In genomic region chr5:154860765-154861164, GRCh38 we compare ENCODE assay signal across 9 cellular contexts. TPM values are rescaled to one million over a fixed set of nuclear protein-coding genes. Genes with fewer than 3 reads are reported as not detected.
DNase-seq lines count a peak whose midpoint lies in the region; ATAC-seq, FAIRE-seq and TF ChIP-seq lines count a peak whose summit lies in the region.
"Had no signal": no experiment of that assay in that cellular context is flagged by ENCODE, and none has a peak within 500 bp of the region (broad histone marks: within the 10 kb centered on the region; RNA-seq: fewer than 3 reads in every experiment).

No MANE protein-coding gene starts in this region.

- dilution Hi-C loops in endothelial cell of umbilical vein (cut with MboI; ENCODE audit: extremely low pct_ligation_motif_present, low sequenced_read_pairs): no loop called here

- TF ChIP-seq CTCF in Peyer's patch (IDR thresholded peaks at IDR 0.05): no peak
- no peak for TF ChIP-seq CTCF in endothelial cell of umbilical vein (IDR thresholded peaks at IDR 0.05; ENCODE audit: extremely low read depth in 1 of 2, insufficient read depth in 1 of 2, low read depth in 1 of 2, low read length in 2 of 2)
- no peak for TF ChIP-seq CTCF in lower leg skin (IDR thresholded peaks at IDR 0.05)

- peaks cover 3% of the 10 kb centered on the region for H4K20me1 ChIP-seq in endothelial cell of umbilical vein (replicated peaks; ENCODE audit: control insufficient read depth, extremely low read depth, insufficient read depth, low read length)

- H3K9ac ChIP-seq in endothelial cell of umbilical vein (replicated peaks; ENCODE audit: extremely low read depth, insufficient read depth, low read length) (no peak overlapping the region), skeletal muscle satellite cell (ENCODE audit: low read depth, low read length) (peak overlapping the region; percentile 91)

- no TSS peak for BruUV-seq in endothelial cell of umbilical vein (replicated peaks; lab: Mats Ljungman, UMichigan)

- H3K79me2 ChIP-seq in endothelial cell of umbilical vein (ENCODE audit: control insufficient read depth, insufficient read depth, low read length): peaks cover 65% of the 10 kb centered on the region

- no peaks in the 10 kb centered on the region for H3K9me1 ChIP-seq in endothelial cell of umbilical vein (replicated peaks; ENCODE audit: control insufficient read depth, extremely low read depth, insufficient read depth, low read length)

- H3K4me1 ChIP-seq in Peyer's patch (peaks cover 0 to 35% (median 17%) of the 10 kb centered on the region in 4 donors), endothelial cell of umbilical vein (ENCODE audit: control insufficient read depth, extremely low read depth, insufficient read depth, low read length) (peaks cover 27% of the 10 kb centered on the region), skeletal muscle satellite cell (ENCODE audit: control insufficient read depth, insufficient read depth, low read length) (peaks cover 30% of the 10 kb centered on the region)

- ATAC-seq in HG02870 (IDR thresholded peaks at IDR 0.05; ENCODE audit: unreplicated experiment): no peak

- intact Hi-C loops in endothelial cell of umbilical vein (cut with micrococcal nuclease): no loop called here
- intact Hi-C loops in lower leg skin (cut with DNase I; ENCODE audit: low total_unique reads): no loop called here

- H3K9me3 ChIP-seq in Peyer's patch (no peaks in the 10 kb centered on the region), endothelial cell of umbilical vein (replicated peaks; ENCODE audit: control insufficient read depth, insufficient read depth, low read length) (no peaks in the 10 kb centered on the region), skeletal muscle satellite cell (replicated peaks; ENCODE audit: low read length) (no peaks in the 10 kb centered on the region)

- peak overlapping the region; percentile 90 for H3K4me2 ChIP-seq in endothelial cell of umbilical vein (ENCODE audit: insufficient read depth, low read length)
- peak overlapping the region; percentile 88 for H3K4me2 ChIP-seq in skeletal muscle satellite cell (ENCODE audit: low read length)

- FAIRE-seq in GM12891 (lab: Jason Lieb, UNC): no peak
- no peak for FAIRE-seq in endothelial cell of umbilical vein (lab: Jason Lieb, UNC)

- H3K27ac ChIP-seq in Peyer's patch (peak overlapping the region in 3 of 4 donors; percentile 97 to 98 (median 97)), endothelial cell of umbilical vein (ENCODE audit: insufficient read depth, low read depth, low read length) (no peak overlapping the region)

- POLR2A ChIA-PET in endothelial cell of umbilical vein (lab: Charles Lee): no interaction called here

- H3K36me3 ChIP-seq in Peyer's patch: peaks cover 0 to 27% (median 0%) of the 10 kb centered on the region in 3 donors
- H3K36me3 ChIP-seq in endothelial cell of umbilical vein (ENCODE audit: control insufficient read depth in 2 of 2, extremely low read depth in 1 of 2, insufficient read depth in 2 of 2, low read length in 2 of 2): peaks cover 9% of the 10 kb centered on the region in 2 experiments
- H3K36me3 ChIP-seq in skeletal muscle satellite cell (ENCODE audit: insufficient read depth, low read length): peaks cover 22% of the 10 kb centered on the region

- DNase-seq in GM12891 (ENCODE audit: insufficient read length, low spot score) (no peak), Peyer's patch (no peak), endothelial cell of umbilical vein (ENCODE audit: low read depth, low spot score) (no peak), ecto neural progenitor cell (ENCODE audit: low spot score) (no peak), D341Med (ENCODE audit: low spot score) (no peak), lower leg skin (ENCODE audit: low spot score in 2 of 2) (no peak)
- DNase-seq: NCI-H1048 had no signal

- H3K4me3 ChIP-seq in Peyer's patch (peak overlapping the region in 3 of 4 donors; percentile 73 to 87 (median 83)), endothelial cell of umbilical vein (replicated peaks in 1 of 3; ENCODE audit: insufficient read depth in 1 of 3, low read depth in 1 of 3, low read length in 3 of 3) (peak overlapping the region in 1 of 3 experiments; percentile 100), skeletal muscle satellite cell (ENCODE audit: low read length) (peak overlapping the region; percentile 82), lower leg skin (ENCODE audit: low read depth, poor library complexity, severe bottlenecking) (no peak overlapping the region)

- no peaks in the 10 kb centered on the region for H3K27me3 ChIP-seq in Peyer's patch
- H3K27me3 ChIP-seq in endothelial cell of umbilical vein (ENCODE audit: control insufficient read depth in 2 of 2, insufficient read depth in 2 of 2, low read length in 2 of 2): no peaks in the 10 kb centered on the region
- H3K27me3 ChIP-seq in skeletal muscle satellite cell (ENCODE audit: control insufficient read depth, insufficient read depth, low read length): no peaks in the 10 kb centered on the region

- H2AFZ ChIP-seq in endothelial cell of umbilical vein (ENCODE audit: low read depth, low read length): no peak overlapping the region

- 35 to 39% methylated on average over 4 of the region's 4 CpGs for WGBS in lower leg skin, 2 donors

- TF ChIP-seq POLR2A in GM12891 (IDR thresholded peaks at IDR 0.05; ENCODE audit: low read depth, low read length): no peak
- TF ChIP-seq POLR2A in Peyer's patch (IDR thresholded peaks at IDR 0.05): no peak
- no peak for TF ChIP-seq POLR2A in endothelial cell of umbilical vein (IDR thresholded peaks at IDR 0.05; ENCODE audit: low read depth, low read length)
- no peak for TF ChIP-seq POLR2A in lower leg skin (IDR thresholded peaks at IDR 0.05)

- CTCF ChIA-PET in endothelial cell of umbilical vein (lab: Charles Lee): interaction anchor here (0.9 to 1.6 kb wide), 2 partner anchors 8 to 210 kb away, joined by 3 to 7 read pairs; no protein-coding TSS in a partner anchor

TF ChIP-seq in GM12891, 5 proteins besides CTCF, POLR2A, EP300 and RAD21:
- TF ChIP-seq SPI1 (IDR thresholded peaks at IDR 0.05; ENCODE audit: low read depth, low read length): peak; percentile 42; the same call in 1 of the 2 replicates
- TF ChIP-seq POLR2AphosphoS5 (IDR thresholded peaks at IDR 0.05; ENCODE audit: low read depth, low read length): no peak

TF ChIP-seq in endothelial cell of umbilical vein, 7 proteins besides CTCF, POLR2A, EP300 and RAD21:
- TF ChIP-seq MAX (IDR thresholded peaks at IDR 0.05; ENCODE audit: insufficient read depth, insufficient read length) (no peak), EZH2 (IDR thresholded peaks at IDR 0.05; ENCODE audit: borderline replicate concordance, low read depth, low read length, severe bottlenecking) (no peak), JUN (IDR thresholded peaks at IDR 0.05; ENCODE audit: borderline replicate concordance, insufficient read depth, insufficient read length, low read depth) (no peak), GATA2 (IDR thresholded peaks at IDR 0.05; ENCODE audit: insufficient read depth, insufficient read length, low read depth, low read length) (no peak), POLR2AphosphoS5 (IDR thresholded peaks at IDR 0.05; ENCODE audit: insufficient read depth, low read depth, low read length) (no peak), MYC (IDR thresholded peaks at IDR 0.05; ENCODE audit: low read depth, low read length) (no peak), FOS (IDR thresholded peaks at IDR 0.05; ENCODE audit: borderline replicate concordance, insufficient read depth, low read length) (no peak)

RNA-seq across cellular contexts. Expression of gene CNOT8, which starts 2.3 kb away (rescaled TPM):
- polyA plus RNA-seq in GM12891 (2012; ENCODE audit: low read depth, missing spikeins): 28.1 TPM
- 10 to 100 TPM; 36.9 to 88.3 (median 56.8) TPM for total RNA-seq in Peyer's patch
- 53.7 and 57.0 TPM in 2 replicates for total RNA-seq in endothelial cell of umbilical vein
- polyA plus RNA-seq in endothelial cell of umbilical vein: 34.6 and 42.6 TPM in 2 replicates
- polyA plus RNA-seq in endothelial cell of umbilical vein (2011; cell fraction: cytosol; rRNA removed): 47.8 and 48.2 TPM in 2 replicates
- polyA plus RNA-seq in endothelial cell of umbilical vein (2011; cell fraction: nucleus; rRNA removed): 56.0 and 61.1 TPM in 2 replicates
- 40.6 and 55.9 TPM in 2 replicates for polyA plus RNA-seq in endothelial cell of umbilical vein (2012)
- 62.7 and 64.2 TPM in 2 replicates for polyA minus RNA-seq in endothelial cell of umbilical vein
- 32.9 TPM for polyA minus RNA-seq in endothelial cell of umbilical vein (2011; cell fraction: cytosol; rRNA and poly(A)+ RNA removed)
- polyA minus RNA-seq in endothelial cell of umbilical vein (2011; cell fraction: nucleus; rRNA and poly(A)+ RNA removed): 23.5 and 24.0 TPM in 2 replicates
- total RNA-seq in skeletal muscle satellite cell (2012; rRNA removed): 40.1 and 54.0 TPM in 2 replicates
- 10 to 100 TPM; 47.8 to 92.9 (median 65.4) TPM for total RNA-seq in lower leg skin

RNA-seq across cellular contexts. Expression of gene FAXDC2, which starts 10.4 kb away (rescaled TPM):
- polyA plus RNA-seq in GM12891 (2012; ENCODE audit: low read depth, missing spikeins): 0.76 TPM
- total RNA-seq in Peyer's patch (10 to 100 TPM; 16.5 to 64.2 (median 42.3) TPM), endothelial cell of umbilical vein (5.8 and 8.3 TPM in 2 replicates), lower leg skin (10 to 100 TPM; 20.2 to 72.8 (median 47.3) TPM)
- polyA plus RNA-seq in endothelial cell of umbilical vein: 12.0 and 13.4 TPM in 2 replicates
- polyA plus RNA-seq in endothelial cell of umbilical vein (2011; cell fraction: cytosol; rRNA removed): 6.5 and 6.9 TPM in 2 replicates
- 11.8 and 15.0 TPM in 2 replicates for polyA plus RNA-seq in endothelial cell of umbilical vein (2011; cell fraction: nucleus; rRNA removed)
- polyA plus RNA-seq in endothelial cell of umbilical vein (2012): 3.4 and 4.9 TPM in 2 replicates
- 23.7 and 32.5 TPM in 2 replicates for polyA minus RNA-seq in endothelial cell of umbilical vein
- not detected for polyA minus RNA-seq in endothelial cell of umbilical vein (2011; cell fraction: cytosol; rRNA and poly(A)+ RNA removed)
- 10.7 and 12.4 TPM in 2 replicates for polyA minus RNA-seq in endothelial cell of umbilical vein (2011; cell fraction: nucleus; rRNA and poly(A)+ RNA removed)
- total RNA-seq in skeletal muscle satellite cell (2012; rRNA removed): 0.44 and 0.76 TPM in 2 replicates
